Comparison of ENCODE assay signal across 1 cellular context in genomic region chr10:124474502-124475070, GRCh38.
TF ChIP-seq lines count a peak whose summit lies in the region.

No MANE protein-coding gene starts in this region.

TF ChIP-seq in IMR-90, 13 proteins besides CTCF, POLR2A, EP300 and RAD21:
- TF ChIP-seq SMC3 (IDR thresholded peaks at IDR 0.05; ENCODE audit: low read depth, low read length), result no peak
- no peak for TF ChIP-seq MAFK (IDR thresholded peaks at IDR 0.05; ENCODE audit: low read depth, low read length)
- TF ChIP-seq RCOR1 (IDR thresholded peaks at IDR 0.05; ENCODE audit: insufficient replicate concordance, low read length), result no peak
- no peak for TF ChIP-seq MAZ (IDR thresholded peaks at IDR 0.05; ENCODE audit: borderline replicate concordance, low read depth, low read length)
